Comparison of ENCODE assay signal across 22 cellular contexts in the genomic region with DNA sequence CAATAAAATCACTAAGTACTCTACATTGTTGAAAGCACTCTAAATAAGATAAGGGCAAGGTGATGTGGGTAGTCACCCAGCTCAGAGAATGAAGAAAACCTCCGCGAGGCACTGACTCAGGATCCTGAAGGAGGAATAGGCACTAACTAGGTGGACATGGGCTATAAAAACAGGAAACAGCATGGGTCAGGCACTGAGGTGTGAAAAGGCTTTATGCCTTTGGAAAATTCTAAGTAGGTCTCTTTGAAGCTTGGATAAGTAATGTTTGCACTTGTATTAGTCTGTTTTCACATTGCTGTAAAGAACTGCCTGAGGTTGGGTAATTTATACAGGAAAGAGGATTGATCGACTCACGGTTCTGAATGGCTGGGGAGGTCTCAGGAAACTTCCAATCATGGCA.
"Had no signal": no experiment of that assay in that cellular context is flagged by ENCODE, and none has a peak within 500 bp of the region (broad histone marks: within the 10 kb centered on the region; RNA-seq: fewer than 3 reads in every experiment).

No MANE protein-coding gene starts in this region.

- H3K36me3 ChIP-seq: heart right ventricle, left ventricle myocardium inferior, pancreas, prostate gland, right lobe of liver, tibial nerve, upper lobe of left lung, vagina had no signal

- DNase-seq: heart right ventricle; hippocampal formation; left ventricle myocardium inferior; midbrain; naive thymus-derived CD8-positive, alpha-beta T cell; nucleus accumbens; pancreas; posterior cingulate gyrus; right lobe of liver; stimulated activated CD4-positive, alpha-beta T cell treated with anti-CD3 and anti-CD28 coated beads, Interleukin-1b, Interleukin-23, amount 100 ng/mL, for 48 hours; stimulated activated CD4-positive, alpha-beta T cell treated with anti-CD3 and anti-CD28 coated beads, Interleukin-2, amount 100 ng/mL, for 48 hours; stimulated activated CD4-positive, alpha-beta T cell treated with anti-CD3 and anti-CD28 coated beads, Interleukin-4, amount 100 ng/mL, for 4 hours; stimulated activated CD8-positive, alpha-beta memory T cell treated with anti-CD3 and anti-CD28 coated beads, Interleukin-4, amount 100 ng/mL, for 48 hours; stimulated activated naive CD4-positive, alpha-beta T cell treated with Interleukin-2 at 50 U/mL for 16 hours; stimulated activated naive CD8-positive, alpha-beta T cell treated with anti-CD3 and anti-CD28 coated beads, Interleukin-15, amount 100 ng/mL, for 72 hours; substantia nigra; upper lobe of left lung had no signal

- H3K27me3 ChIP-seq: heart right ventricle, pancreas, right lobe of liver, tibial nerve, upper lobe of left lung, vagina had no signal

- H3K27ac ChIP-seq: heart right ventricle, left ventricle myocardium inferior, pancreas, prostate gland, right lobe of liver, tibial nerve, upper lobe of left lung, vagina had no signal

- H3K4me3 ChIP-seq: heart right ventricle, left ventricle myocardium inferior, lung, pancreas, prostate gland, right lobe of liver, smooth muscle cell, tibial nerve, upper lobe of left lung, vagina had no signal

- H3K9me3 ChIP-seq: pancreas, prostate gland, right lobe of liver, upper lobe of left lung, vagina had no signal

- H3K4me1 ChIP-seq: heart right ventricle, left ventricle myocardium inferior, pancreas, prostate gland, right lobe of liver, tibial nerve, upper lobe of left lung, vagina had no signal

- H3K4me2 ChIP-seq: smooth muscle cell had no signal
